Comparison of ENCODE assay signal across 28 cellular contexts in the genomic region with DNA sequence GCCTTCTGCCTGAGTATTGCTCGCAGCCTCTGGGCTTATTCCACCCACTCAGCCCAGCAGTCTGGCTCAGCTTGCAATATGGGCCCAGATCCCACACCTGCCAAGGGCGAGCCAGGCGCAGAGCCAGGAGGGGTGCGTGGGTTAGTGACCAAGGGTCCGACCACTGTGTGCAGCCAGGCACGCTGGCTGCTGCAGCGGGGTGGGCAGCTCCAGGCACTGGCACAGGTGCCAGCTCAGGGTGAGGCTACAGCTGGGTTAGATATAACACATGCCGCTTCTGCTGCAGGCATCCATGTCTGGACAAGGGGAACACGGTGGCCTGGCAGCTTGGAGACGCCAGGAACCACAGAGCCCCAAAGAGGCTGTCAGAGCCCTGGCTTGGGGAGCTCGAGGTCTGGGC. TPM values are rescaled to one million over a fixed set of nuclear protein-coding genes. Genes with fewer than 3 reads are reported as not detected.
"Had no signal": no experiment of that assay in that cellular context is flagged by ENCODE, and none has a peak within 500 bp of the region (broad histone marks: within the 10 kb centered on the region; RNA-seq: fewer than 3 reads in every experiment).

No MANE protein-coding gene starts in this region.

- DNase-seq: activated B cell treated with CpG ODN at 0.5 μM for 24 hours; activated CD4-positive, alpha-beta memory T cell treated with anti-CD3 and anti-CD28 coated beads for 36 hours; activated CD4-positive, alpha-beta T cell treated with anti-CD3 and anti-CD28 coated beads for 4 hours; activated CD4-positive, alpha-beta T cell treated with anti-CD3 and anti-CD28 coated beads, Interleukin-2, amount 50 U/mL, for 1 hour; activated CD4-positive, CD25-positive, alpha-beta regulatory T cell treated with anti-CD3 and anti-CD28 coated beads, Interleukin-2, amount 50 U/mL, for 72 hours; activated CD8-positive, alpha-beta memory T cell treated with anti-CD3 and anti-CD28 coated beads, Interleukin-2, amount 50 U/mL, for 4 hours; activated effector memory CD4-positive, alpha-beta T cell treated with Interleukin-2 at 50 U/mL for 16 hours; activated naive CD4-positive, alpha-beta T cell treated with anti-CD3 and anti-CD28 coated beads, Interleukin-2, amount 10 ng/mL, durations not matched to agents 7 days and 5 days; activated naive CD8-positive, alpha-beta T cell treated with anti-CD3 and anti-CD28 coated beads, Interleukin-2, amount 50 U/mL, for 24 hours; activated T-cell treated with anti-CD3 and anti-CD28 coated beads for 4 hours; activated T-cell treated with anti-CD3 and anti-CD28 coated beads, Interleukin-2, amount 50 U/mL, for 4 hours; NCI-H1105 treated with DMSO at 0.1 percent for 48 hours; NCI-H1436; NCI-H1694 treated with DMSO at 0.1 percent for 48 hours; NCI-H2029; NCI-H345; NCI-H524 treated with DMSO at 0.1 percent for 48 hours; OCI-M1; Right ventricle myocardium superior; SW 1271; T-helper 1 cell; T-helper 2 cell; T-helper 9 cell had no signal

- H3K4me3 ChIP-seq: cardiac muscle cell had no signal

- H3K36me3 ChIP-seq: cardiac muscle cell had no signal

- H3K27me3 ChIP-seq: cardiac muscle cell had no signal

- ATAC-seq: activated naive CD8-positive, alpha-beta T cell treated with anti-CD3 and anti-CD28 coated beads, Interleukin-2, amount 50 U/mL, for 24 hours; activated T-cell treated with anti-CD3 and anti-CD28 coated beads, Interleukin-2, amount 50 U/mL, for 4 hours had no signal

- H3K27ac ChIP-seq: cardiac muscle cell, KMS-11, VCaP had no signal

RNA-seq across cellular contexts. Expression of a gene that starts 12.6 kb away (rescaled TPM):
- total RNA-seq: activated B cell treated with CpG ODN at 0.5 μM for 24 hours; activated CD4-positive, alpha-beta memory T cell treated with anti-CD3 and anti-CD28 coated beads for 36 hours; activated T-cell treated with anti-CD3 and anti-CD28 coated beads, Interleukin-2, amount 50 U/mL, for 4 hours; cardiac muscle cell; MCF 10A; NCI-H460; Right ventricle myocardium superior had no signal
- polyA plus RNA-seq: cardiac muscle cell had no signal

RNA-seq across cellular contexts. Expression of a gene that starts 31.9 kb away (rescaled TPM):
- total RNA-seq: activated B cell treated with CpG ODN at 0.5 μM for 24 hours; activated CD4-positive, alpha-beta memory T cell treated with anti-CD3 and anti-CD28 coated beads for 36 hours; cardiac muscle cell; MCF 10A; NCI-H460; Right ventricle myocardium superior had no signal
- polyA plus RNA-seq: cardiac muscle cell had no signal
